ENCODE assay signal across 1 cellular context in genomic region chr5:144307726-144308125, GRCh38.
TF ChIP-seq lines count a peak whose summit lies in the region.

No MANE protein-coding gene starts in this region.

TF ChIP-seq in WTC11, 78 proteins besides CTCF, POLR2A, EP300 and RAD21:
- no peak for TF ChIP-seq FOXP4 (CRISPR knock-in tag; IDR thresholded peaks at IDR 0.05)
- TF ChIP-seq ZNF425 (CRISPR knock-in tag; conservative IDR thresholded peaks at IDR 0.05): no peak
- TF ChIP-seq ZNF281 (CRISPR knock-in tag; IDR thresholded peaks at IDR 0.05): no peak
- TF ChIP-seq ZNF396 (CRISPR knock-in tag; IDR thresholded peaks at IDR 0.05; ENCODE audit: borderline replicate concordance): no peak
- TF ChIP-seq CREB1 (CRISPR knock-in tag; IDR thresholded peaks at IDR 0.05): no peak
- no peak for TF ChIP-seq EMX1 (CRISPR knock-in tag; IDR thresholded peaks at IDR 0.05)
- no peak for TF ChIP-seq GABPB1 (CRISPR knock-in tag; IDR thresholded peaks at IDR 0.05)
- no peak for TF ChIP-seq ETV6 (CRISPR knock-in tag; IDR thresholded peaks at IDR 0.05)
- no peak for TF ChIP-seq ZNF138 (CRISPR knock-in tag; conservative IDR thresholded peaks at IDR 0.05)
- TF ChIP-seq ARID4B (CRISPR knock-in tag; IDR thresholded peaks at IDR 0.05; ENCODE audit: borderline replicate concordance): no peak
- TF ChIP-seq ATF2 (CRISPR knock-in tag; IDR thresholded peaks at IDR 0.05; ENCODE audit: borderline replicate concordance, low read depth): no peak
- no peak for TF ChIP-seq ZNF121 (CRISPR knock-in tag; IDR thresholded peaks at IDR 0.05)
- TF ChIP-seq NR2C2 (CRISPR knock-in tag; IDR thresholded peaks at IDR 0.05): no peak
- TF ChIP-seq ESRRA (CRISPR knock-in tag; IDR thresholded peaks at IDR 0.05; ENCODE audit: borderline replicate concordance): no peak
- no peak for TF ChIP-seq USF2 (CRISPR knock-in tag; IDR thresholded peaks at IDR 0.05)
- no peak for TF ChIP-seq GTF2I (CRISPR knock-in tag; conservative IDR thresholded peaks at IDR 0.05)
- no peak for TF ChIP-seq ZNF232 (CRISPR knock-in tag; IDR thresholded peaks at IDR 0.05)
- no peak for TF ChIP-seq ZNF416 (CRISPR knock-in tag; IDR thresholded peaks at IDR 0.05)
- TF ChIP-seq ZNF317 (CRISPR knock-in tag; IDR thresholded peaks at IDR 0.05; ENCODE audit: borderline replicate concordance, low read depth): no peak
- no peak for TF ChIP-seq STAT6 (CRISPR knock-in tag; conservative IDR thresholded peaks at IDR 0.05; ENCODE audit: low read depth)
